In genomic region chr5:134998068-134998467, GRCh38 we compare ENCODE assay signal across 1 cellular context.
A peak's percentile ranks its signal among the peaks of the same experiment; 100 is the strongest.
TF ChIP-seq lines count a peak whose summit lies in the region.

No MANE protein-coding gene starts in this region.

TF ChIP-seq in HEK293, 187 proteins besides CTCF, POLR2A, EP300 and RAD21 (continued from another document):
- 0 out of 2 replicates have a peak, but pooled peaks have one; percentile 58 for TF ChIP-seq ZNF280D (tag by site-specific recombination; IDR thresholded peaks at IDR 0.05)
- TF ChIP-seq ZNF580 (tag by site-specific recombination; IDR thresholded peaks at IDR 0.05) = peak; percentile 64
